ENCODE assay signal across 16 cellular contexts in genomic region chr14:94970937-94971730, GRCh38.
DNase-seq lines count a peak whose midpoint lies in the region; ATAC-seq, FAIRE-seq and TF ChIP-seq lines count a peak whose summit lies in the region.
"Had no signal": no experiment of that assay in that cellular context is flagged by ENCODE, and none has a peak within 500 bp of the region (broad histone marks: within the 10 kb centered on the region; RNA-seq: fewer than 3 reads in every experiment).

No MANE protein-coding gene starts in this region.

- 55 to 71% methylated on average over 1 to 2 of the region's 2 CpGs for WGBS in transverse colon (ENCODE audit: low coverage in 1 of 2), 2 donors
- WGBS in adrenal gland, 4 donors, result 29 to 43% (median 35%) methylated on average over 2 of the region's 2 CpGs

- intact Hi-C loops in transverse colon (cut with DNase I; ENCODE audit: low total_unique reads) (loop anchor here (1.0 kb wide), 1 partner anchor 34 kb away; no protein-coding TSS in a partner anchor), adrenal gland (cut with DNase I) (no loop called here), lower lobe of right lung (cut with DNase I) (no loop called here)

- no peaks in the 10 kb centered on the region for H3K36me3 ChIP-seq in astrocyte (ENCODE audit: insufficient read depth, low read length)
- no peaks in the 10 kb centered on the region for H3K36me3 ChIP-seq in muscle layer of colon (ENCODE audit: insufficient read depth, low read length)
- no peaks in the 10 kb centered on the region for H3K36me3 ChIP-seq in transverse colon
- no peaks in the 10 kb centered on the region for H3K36me3 ChIP-seq in adrenal gland (replicated peaks in 1 of 2)
- H3K36me3 ChIP-seq in lower lobe of right lung, result no peaks in the 10 kb centered on the region
- H3K36me3 ChIP-seq: MG63 had no signal

- H3K27me3 Mint-ChIP-seq in astrocyte (ENCODE audit: low read depth, unreplicated experiment), result peaks cover 10% of the 10 kb centered on the region

- H3K27ac ChIP-seq in astrocyte (ENCODE audit: low read depth, low read length) (no peak overlapping the region), muscle layer of colon (ENCODE audit: low read depth, low read length) (peak overlapping the region; percentile 79), transverse colon (peak overlapping the region; percentile 66 to 77 (median 74)), adrenal gland (peak overlapping the region in 2 of 5 donors; percentile 2 to 22), lower lobe of right lung (no peak overlapping the region)
- H3K27ac ChIP-seq: C4-2B, RWPE1 had no signal

- no peaks in the 10 kb centered on the region for H3K9me3 ChIP-seq in astrocyte (ENCODE audit: insufficient read depth, low read depth, low read length)
- H3K9me3 ChIP-seq in muscle layer of colon (ENCODE audit: low read length), result no peaks in the 10 kb centered on the region
- no peaks in the 10 kb centered on the region for H3K9me3 ChIP-seq in transverse colon
- no peaks in the 10 kb centered on the region for H3K9me3 ChIP-seq in adrenal gland (replicated peaks in 1 of 3)
- no peaks in the 10 kb centered on the region for H3K9me3 ChIP-seq in lower lobe of right lung
- H3K9me3 ChIP-seq: MG63 had no signal

- H3K9me3 Mint-ChIP-seq in astrocyte (ENCODE audit: unreplicated experiment), result peaks cover 2% of the 10 kb centered on the region
- H3K9me3 Mint-ChIP-seq: nephron had no signal

- no peak for FAIRE-seq in astrocyte (lab: Jason Lieb, UNC)
- FAIRE-seq: HTR-8/SVneo had no signal

- H3K9ac ChIP-seq in astrocyte (ENCODE audit: low read length) (no peak overlapping the region), muscle layer of colon (ENCODE audit: low read length) (no peak overlapping the region)

- H3K4me3 Mint-ChIP-seq in astrocyte (ENCODE audit: unreplicated experiment), result no peak overlapping the region
- H3K4me3 Mint-ChIP-seq: activated CD8-positive, alpha-beta memory T cell treated with anti-CD3 and anti-CD28 coated beads, Interleukin-2, amount 10 ng/mL, durations not matched to agents 7 days and 5 days; endodermal cell; nephron had no signal

- ATAC-seq in GM18517 (IDR thresholded peaks at IDR 0.05; ENCODE audit: unreplicated experiment) (no peak), lower lobe of right lung (no peak)
- ATAC-seq: activated CD8-positive, alpha-beta memory T cell treated with anti-CD3 and anti-CD28 coated beads, Interleukin-2, amount 10 ng/mL, durations not matched to agents 7 days and 5 days had no signal

- peak overlapping the region; percentile 34 for H3K27ac Mint-ChIP-seq in astrocyte (ENCODE audit: unreplicated experiment)
- H3K27ac Mint-ChIP-seq: activated CD8-positive, alpha-beta memory T cell treated with anti-CD3 and anti-CD28 coated beads, Interleukin-2, amount 10 ng/mL, durations not matched to agents 7 days and 5 days; endodermal cell had no signal

- H3K36me3 Mint-ChIP-seq in astrocyte (ENCODE audit: low read depth, unreplicated experiment), result no peaks in the 10 kb centered on the region
- H3K36me3 Mint-ChIP-seq: activated CD8-positive, alpha-beta memory T cell treated with anti-CD3 and anti-CD28 coated beads, Interleukin-2, amount 10 ng/mL, durations not matched to agents 7 days and 5 days had no signal

- in situ Hi-C loops in transverse colon (cut with MboI; ENCODE audit: low pct_ligation_motif_present in 1 of 4, low pct_unique_long_range_greater_than_20kb in 1 of 4, low sequenced_read_pairs in 3 of 4), result no loop called here

- peak overlapping the region; percentile 51 for H3K4me2 ChIP-seq in astrocyte (ENCODE audit: low read length)

- H3K79me2 ChIP-seq in astrocyte (ENCODE audit: insufficient read depth, low read length), result no peaks in the 10 kb centered on the region

- no peak for DNase-seq in astrocyte (ENCODE audit: low read depth)
- DNase-seq in fibroblast of the aortic adventitia (ENCODE audit: low read depth), result peak; percentile 33
- no peak for DNase-seq in transverse colon
- no peak for DNase-seq in adrenal gland
- DNase-seq in lower lobe of right lung, result no peak
- DNase-seq: activated CD8-positive, alpha-beta memory T cell treated with anti-CD3 and anti-CD28 coated beads, Interleukin-2, amount 10 ng/mL, durations not matched to agents 7 days and 5 days; DND-41; endodermal cell; GOT3; MG63 had no signal

- H3K4me1 Mint-ChIP-seq in astrocyte (ENCODE audit: low read depth, unreplicated experiment), result no peaks in the 10 kb centered on the region
- H3K4me1 Mint-ChIP-seq: activated CD8-positive, alpha-beta memory T cell treated with anti-CD3 and anti-CD28 coated beads, Interleukin-2, amount 10 ng/mL, durations not matched to agents 7 days and 5 days had no signal

- H3K27me3 ChIP-seq in astrocyte (ENCODE audit: insufficient read depth, low read length), result peaks cover 3% of the 10 kb centered on the region
- no peaks in the 10 kb centered on the region for H3K27me3 ChIP-seq in muscle layer of colon (ENCODE audit: control insufficient read depth in 1 of 2, insufficient read depth in 2 of 2, low read length in 2 of 2)
- H3K27me3 ChIP-seq in transverse colon, result no peaks in the 10 kb centered on the region
- no peaks in the 10 kb centered on the region for H3K27me3 ChIP-seq in adrenal gland
- no peaks in the 10 kb centered on the region for H3K27me3 ChIP-seq in lower lobe of right lung (ENCODE audit: low read depth)
- H3K27me3 ChIP-seq: MG63 had no signal

- no peaks in the 10 kb centered on the region for H3K4me1 ChIP-seq in astrocyte (ENCODE audit: insufficient read depth, low read length)
- peaks cover 18% of the 10 kb centered on the region for H3K4me1 ChIP-seq in muscle layer of colon (ENCODE audit: insufficient read depth, low read length)
- no peaks in the 10 kb centered on the region for H3K4me1 ChIP-seq in transverse colon
- no peaks in the 10 kb centered on the region for H3K4me1 ChIP-seq in adrenal gland (replicated peaks in 1 of 2)
- H3K4me1 ChIP-seq in lower lobe of right lung, result no peaks in the 10 kb centered on the region

- H3K4me3 ChIP-seq in astrocyte (ENCODE audit: insufficient read depth, low read depth, low read length) (no peak overlapping the region), fibroblast of the aortic adventitia (ENCODE audit: low read depth, low read length) (no peak overlapping the region), muscle layer of colon (ENCODE audit: low read depth in 1 of 2, low read length in 2 of 2) (no peak overlapping the region), transverse colon (no peak overlapping the region), adrenal gland (no peak overlapping the region), lower lobe of right lung (no peak overlapping the region)
- H3K4me3 ChIP-seq: MG63 had no signal

- TF ChIP-seq EP300 in transverse colon (IDR thresholded peaks at IDR 0.05; ENCODE audit: low read depth), result no peak

- no peak overlapping the region for H2AFZ ChIP-seq in astrocyte (ENCODE audit: low read depth, low read length)

- TF ChIP-seq CTCF in astrocyte (IDR thresholded peaks at IDR 0.05; ENCODE audit: insufficient read depth, low read depth, low read length) (no peak), fibroblast of the aortic adventitia (IDR thresholded peaks at IDR 0.05; ENCODE audit: insufficient read depth, low read length) (no peak), transverse colon (IDR thresholded peaks at IDR 0.05) (no peak), adrenal gland (IDR thresholded peaks at IDR 0.05) (no peak), lower lobe of right lung (IDR thresholded peaks at IDR 0.05) (no peak)

- H4K20me1 ChIP-seq in astrocyte (ENCODE audit: insufficient read depth, low read length), result no peaks in the 10 kb centered on the region

- no peak for TF ChIP-seq POLR2A in transverse colon (IDR thresholded peaks at IDR 0.05)
- TF ChIP-seq POLR2A in adrenal gland (IDR thresholded peaks at IDR 0.05), result no peak

Comparison
In these comparisons a context has a peak if more than half of its experiments do, and no peak if none do; other contexts are left out.
1. H3K27ac ChIP-seq: peak in muscle layer of colon (single experiment) and transverse colon (4 of 4); none in astrocyte (single experiment) and lower lobe of right lung (single experiment).